Comparison of ENCODE assay signal across 8 cellular contexts in the genomic region with DNA sequence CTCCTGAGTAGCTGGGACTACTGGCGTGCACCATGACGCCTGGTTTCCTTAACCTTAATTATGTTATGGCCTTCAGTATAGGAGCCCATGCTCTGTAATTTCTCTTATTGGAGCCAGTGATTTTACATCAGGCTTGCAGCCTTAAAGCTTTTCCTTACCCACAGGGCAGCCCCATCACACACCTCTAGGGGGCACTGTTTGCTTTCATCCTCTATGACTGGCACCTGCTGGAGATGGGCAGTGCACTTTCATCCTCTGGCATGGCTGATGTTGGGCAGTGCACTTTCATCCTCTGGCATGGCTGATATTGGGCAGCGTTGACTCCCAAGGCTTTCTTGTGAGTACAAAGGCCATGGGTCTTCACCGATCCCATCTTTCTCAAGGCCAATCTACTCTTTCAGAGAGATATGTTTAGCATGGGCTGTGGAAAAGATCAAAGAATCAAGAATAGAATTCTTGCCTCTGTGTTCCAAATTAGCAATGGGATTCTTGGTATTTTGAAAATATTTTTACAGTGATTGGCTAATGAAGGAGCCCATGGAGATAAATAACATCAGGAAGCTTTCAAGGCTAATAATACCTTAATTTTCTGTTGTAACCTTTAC.
A peak's percentile ranks its signal among the peaks of the same experiment; 100 is the strongest.
DNase-seq lines count a peak whose midpoint lies in the region; ATAC-seq and TF ChIP-seq lines count a peak whose summit lies in the region.

No MANE protein-coding gene starts in this region.

- H3K79me2 ChIP-seq in SU-DHL-6 (ENCODE audit: insufficient read depth, low read length), result no peaks in the 10 kb centered on the region

- H3K9me2 ChIP-seq in SU-DHL-6 (replicated peaks; ENCODE audit: insufficient read depth, low read length), result no peaks in the 10 kb centered on the region

- H3K4me2 ChIP-seq in SU-DHL-6 (ENCODE audit: low read depth, low read length, poor library complexity, severe bottlenecking), result no peak overlapping the region

- H3K27ac ChIP-seq in SU-DHL-6 (ENCODE audit: low read depth, low read length) (no peak overlapping the region), colonic mucosa (no peak overlapping the region), vagina (no peak overlapping the region)

- H3K4me1 Mint-ChIP-seq in nephron, result peaks cover 35% of the 10 kb centered on the region

- H3K4me3 ChIP-seq in SU-DHL-6 (ENCODE audit: insufficient read depth, low read length, poor library complexity, severe bottlenecking) (no peak overlapping the region), colonic mucosa (no peak overlapping the region), vagina (no peak overlapping the region)

- H3K9ac ChIP-seq in SU-DHL-6 (ENCODE audit: low read length) (no peak overlapping the region), colonic mucosa (ENCODE audit: low read depth in 2 of 2, low read length in 2 of 2) (no peak overlapping the region)

- no peak overlapping the region for H3K27ac Mint-ChIP-seq in nephron

- H3K36me3 ChIP-seq in SU-DHL-6 (ENCODE audit: low read length), result no peaks in the 10 kb centered on the region
- no peaks in the 10 kb centered on the region for H3K36me3 ChIP-seq in colonic mucosa
- H3K36me3 ChIP-seq in vagina, result no peaks in the 10 kb centered on the region

- H3K4me1 ChIP-seq in colonic mucosa (no peaks in the 10 kb centered on the region), vagina (no peaks in the 10 kb centered on the region)

- H3K9me3 ChIP-seq in SU-DHL-6 (ENCODE audit: insufficient read depth, low read length) (no peaks in the 10 kb centered on the region), colonic mucosa (no peaks in the 10 kb centered on the region), vagina (no peaks in the 10 kb centered on the region)

- DNase-seq in EL, result peak; percentile 19
- peak; percentile 62 for DNase-seq in colonic mucosa
- no peak for DNase-seq in vagina (ENCODE audit: extremely low spot score in 2 of 2)
- no peak for DNase-seq in T-helper 9 cell

- no peak for ATAC-seq in HG03342 (IDR thresholded peaks at IDR 0.05; ENCODE audit: unreplicated experiment)

- H3K27me3 ChIP-seq in SU-DHL-6 (ENCODE audit: low read length) (no peaks in the 10 kb centered on the region), colonic mucosa (no peaks in the 10 kb centered on the region), vagina (no peaks in the 10 kb centered on the region)

- peak; percentile 90 for TF ChIP-seq CTCF in LNCAP (IDR thresholded peaks at IDR 0.05)
- TF ChIP-seq CTCF in SU-DHL-6 (IDR thresholded peaks at IDR 0.05; ENCODE audit: insufficient read depth, low read length, poor library complexity, severe bottlenecking), result peak; percentile 90
- TF ChIP-seq CTCF in colonic mucosa (IDR thresholded peaks at IDR 0.05), result peak; percentile 41
- TF ChIP-seq CTCF in nephron (IDR thresholded peaks at IDR 0.05; ENCODE audit: unreplicated experiment in 3 of 3), result peak; percentile 30 to 49 (median 32)
- TF ChIP-seq CTCF in vagina (IDR thresholded peaks at IDR 0.05), result no peak

- no peaks in the 10 kb centered on the region for H4K20me1 ChIP-seq in SU-DHL-6 (ENCODE audit: low read depth, low read length)

- H3K9me3 Mint-ChIP-seq in nephron, result no peaks in the 10 kb centered on the region

- no peaks in the 10 kb centered on the region for H3K27me3 Mint-ChIP-seq in nephron (ENCODE audit: low read depth)

- no peaks in the 10 kb centered on the region for H3F3A ChIP-seq in SU-DHL-6 (ENCODE audit: insufficient read depth)

- no peak overlapping the region for H3K4me3 Mint-ChIP-seq in nephron

- no peak for TF ChIP-seq POLR2A in vagina (IDR thresholded peaks at IDR 0.05)

- no peaks in the 10 kb centered on the region for H3K36me3 Mint-ChIP-seq in nephron (ENCODE audit: low read depth)

- intact Hi-C loops in colonic mucosa (cut with DNase I), result no loop called here
- intact Hi-C loops in vagina (cut with DNase I), result no loop called here

- H2AFZ ChIP-seq in SU-DHL-6 (ENCODE audit: low read depth, low read length, severe bottlenecking), result no peak overlapping the region

Comparison
In these comparisons a context has a peak if more than half of its experiments do, and no peak if none do; other contexts are left out.
1. DNase-seq: peak in EL (single experiment) and colonic mucosa (single experiment); none in vagina (0 of 2) and T-helper 9 cell (single experiment).
2. CTCF ChIP-seq: peak in LNCAP (single experiment), SU-DHL-6 (single experiment), colonic mucosa (single experiment) and nephron (3 of 3); none in vagina (0 of 3).